1 cellular context compared by ENCODE assay signal in genomic region chr11:58963551-58964075, GRCh38.
TF ChIP-seq lines count a peak whose summit lies in the region.

No MANE protein-coding gene starts in this region.

TF ChIP-seq in HepG2, 621 proteins besides CTCF, POLR2A, EP300 and RAD21 (continued from another document):
- TF ChIP-seq GMEB1 (CRISPR knock-in tag; IDR thresholded peaks at IDR 0.05; ENCODE audit: borderline replicate concordance) (no peak), PRDM15 (CRISPR knock-in tag; IDR thresholded peaks at IDR 0.05) (no peak), MNT (IDR thresholded peaks at IDR 0.05) (peak; percentile 61)
